Comparison of ENCODE assay signal across 2 cellular contexts in genomic region chr9:126386088-126386487, GRCh38.
TF ChIP-seq lines count a peak whose summit lies in the region.

No MANE protein-coding gene starts in this region.

TF ChIP-seq in GM12878, 131 proteins besides CTCF, POLR2A, EP300 and RAD21:
- TF ChIP-seq ZNF592 (IDR thresholded peaks at IDR 0.05) (no peak), SMC3 (IDR thresholded peaks at IDR 0.05; ENCODE audit: borderline replicate concordance, low read length) (peak; percentile 26; the same call in 1 of the 2 replicates)

TF ChIP-seq in liver, 16 proteins besides CTCF, POLR2A, EP300 and RAD21 (continued from another document):
- TF ChIP-seq REST (IDR thresholded peaks at IDR 0.05) = no peak
- TF ChIP-seq NR2F2 (IDR thresholded peaks at IDR 0.05) = no peak
- TF ChIP-seq GABPA (IDR thresholded peaks at IDR 0.05 in 1 of 2, conservative IDR thresholded peaks at IDR 0.05 in 1 of 2) = no peak
- no peak for TF ChIP-seq HNF4G (IDR thresholded peaks at IDR 0.05)
- no peak for TF ChIP-seq EGR1 (IDR thresholded peaks at IDR 0.05; ENCODE audit: low read depth in 2 of 2)
- TF ChIP-seq FOXA1 (IDR thresholded peaks at IDR 0.05) = no peak
- no peak for TF ChIP-seq YY1 (IDR thresholded peaks at IDR 0.05)
- TF ChIP-seq JUND (IDR thresholded peaks at IDR 0.05) = no peak
- no peak for TF ChIP-seq FOXA2 (IDR thresholded peaks at IDR 0.05)
- TF ChIP-seq HNF4A (conservative IDR thresholded peaks at IDR 0.05) = no peak
- no peak for TF ChIP-seq MAX (IDR thresholded peaks at IDR 0.05)
- no peak for TF ChIP-seq ZBTB33 (IDR thresholded peaks at IDR 0.05)
- TF ChIP-seq ATF3 (IDR thresholded peaks at IDR 0.05) = no peak
- TF ChIP-seq RXRA (IDR thresholded peaks at IDR 0.05) = no peak
- no peak for TF ChIP-seq SP1 (IDR thresholded peaks at IDR 0.05)
